ENCODE assay signal across 24 cellular contexts in the genomic region with DNA sequence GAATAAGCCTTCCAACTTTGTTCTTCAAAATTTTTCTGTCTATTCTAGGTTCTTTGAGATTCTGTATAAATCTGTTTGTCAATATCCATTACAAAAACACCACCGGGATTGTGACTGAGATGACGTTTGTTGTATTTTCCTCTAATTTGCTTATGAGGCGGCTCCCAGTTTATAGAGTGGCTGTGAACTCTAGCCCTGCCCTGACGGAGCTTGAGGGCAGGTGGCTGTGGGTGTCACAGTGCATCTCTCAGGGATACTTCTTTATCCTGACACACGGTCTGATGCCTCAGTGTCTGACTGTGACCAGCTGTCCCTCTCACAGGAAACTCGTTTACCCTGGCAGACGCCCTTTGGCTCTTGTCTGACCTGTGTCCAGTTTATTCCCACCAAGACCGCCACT.
"Had no signal": no experiment of that assay in that cellular context is flagged by ENCODE, and none has a peak within 500 bp of the region (broad histone marks: within the 10 kb centered on the region; RNA-seq: fewer than 3 reads in every experiment).

No MANE protein-coding gene starts in this region.

- H3K9me3 ChIP-seq: gastrocnemius medialis, lower lobe of right lung, prostate gland, testis had no signal

- FAIRE-seq: colon, islet of Langerhans had no signal

- H2AFZ ChIP-seq: parathyroid adenoma had no signal

- ATAC-seq: gastrocnemius medialis; heart right ventricle; lower lobe of right lung; sciatic nerve; stimulated activated naive B cell treated with anti-CD40 and anti-IgM and Interleukin-4, amounts not matched to agents 10 μg/mL and 1 μg/mL and 100 μg/mL, for 72 hours; stimulated activated naive CD8-positive, alpha-beta T cell treated with anti-CD3 and anti-CD28 coated beads, Interleukin-15, amount 100 ng/mL, for 72 hours had no signal

- H3K27ac ChIP-seq: epithelial cell of prostate, esophagus muscularis mucosa, gastrocnemius medialis, heart right ventricle, left ventricle myocardium inferior, lower lobe of right lung, parathyroid adenoma, prostate gland, spleen, testis, tibial nerve had no signal

- H3K4me3 ChIP-seq: esophagus muscularis mucosa, gastrocnemius medialis, heart right ventricle, left ventricle myocardium inferior, lower lobe of right lung, prostate gland, spleen, testis, tibial nerve had no signal

- H3K36me3 ChIP-seq: esophagus muscularis mucosa, gastrocnemius medialis, heart right ventricle, left ventricle myocardium inferior, lower lobe of right lung, prostate gland, spleen, tibial nerve had no signal

- H3K4me1 ChIP-seq: lower lobe of right lung, parathyroid adenoma, prostate gland, testis had no signal

- H3K27me3 ChIP-seq: esophagus muscularis mucosa, gastrocnemius medialis, testis, tibial nerve had no signal

- H3K79me2 ChIP-seq: parathyroid adenoma had no signal

- DNase-seq: effector memory CD8-positive, alpha-beta T cell; heart right ventricle; hypothalamus; left ventricle myocardium inferior; lower lobe of right lung; midbrain; naive B cell; retina; spleen; stimulated activated CD4-positive, alpha-beta T cell treated with anti-CD3 and anti-CD28 coated beads, Interleukin-15, amount 100 ng/mL, for 24 hours; stimulated activated CD4-positive, alpha-beta T cell treated with anti-CD3 and anti-CD28 coated beads, Interleukin-1b, Interleukin-23, amount 100 ng/mL, for 48 hours; stimulated activated CD4-positive, alpha-beta T cell treated with anti-CD3 and anti-CD28 coated beads, Interleukin-4, amount 100 ng/mL, for 24 hours; stimulated activated naive B cell treated with anti-CD40 and anti-IgM and Interleukin-4, amounts not matched to agents 10 μg/mL and 1 μg/mL and 100 μg/mL, for 72 hours; stimulated activated naive CD8-positive, alpha-beta T cell treated with anti-CD3 and anti-CD28 coated beads, Interleukin-15, amount 100 ng/mL, for 72 hours; testis had no signal

- H3K9ac ChIP-seq: parathyroid adenoma had no signal
